ENCODE assay signal across 7 cellular contexts in genomic region chr11:59445624-59446023, GRCh38. TPM values are rescaled to one million over a fixed set of nuclear protein-coding genes. Genes with fewer than 3 reads are reported as not detected.
"Had no signal": no experiment of that assay in that cellular context is flagged by ENCODE, and none has a peak within 500 bp of the region (broad histone marks: within the 10 kb centered on the region; RNA-seq: fewer than 3 reads in every experiment).

No MANE protein-coding gene starts in this region.

RNA-seq across cellular contexts. Expression of gene OR5A1, which starts 9.4 kb away (rescaled TPM):
- total RNA-seq: GM23248, H1, H4, H7, H9, HFFc6 had no signal

RNA-seq across cellular contexts. Expression of gene OR4D6, which starts 11.1 kb away (rescaled TPM):
- total RNA-seq: GM23248, GM23338, H1, H4, H7, H9, HFFc6 had no signal

RNA-seq across cellular contexts. Expression of gene OR5A2, which starts 19.4 kb away (rescaled TPM):
- total RNA-seq: GM23248, GM23338, H1, H4, H7, H9, HFFc6 had no signal

RNA-seq across cellular contexts. Expression of gene OR4D10, which starts 27.5 kb away (rescaled TPM):
- total RNA-seq: GM23248, GM23338, H1, H4, H7, H9, HFFc6 had no signal

RNA-seq across cellular contexts. Expression of gene OR4D11, which starts 57.8 kb away (rescaled TPM):
- total RNA-seq: GM23248, GM23338, H1, H4, H7, H9, HFFc6 had no signal
